ENCODE assay signal across 11 cellular contexts in genomic region chr6:1247894-1248293, GRCh38.
"Had no signal": no experiment of that assay in that cellular context is flagged by ENCODE, and none has a peak within 500 bp of the region (broad histone marks: within the 10 kb centered on the region; RNA-seq: fewer than 3 reads in every experiment).

No MANE protein-coding gene starts in this region.

- H3K27ac ChIP-seq: GM23248 had no signal

- H3K4me3 ChIP-seq: GM23248, GM23338, HAP-1 had no signal

- H3K9ac ChIP-seq: GM23248 had no signal

- H2AFZ ChIP-seq: GM23248, GM23338 had no signal

- H3K4me2 ChIP-seq: GM23338 had no signal

- FAIRE-seq: H1, H54 had no signal

- H3K36me3 ChIP-seq: HAP-1 had no signal

- H3K4me1 ChIP-seq: HAP-1 had no signal

- DNase-seq: GM23248, GOT3, H7, H9, HCEC 1CT, HFFc6 had no signal

- ATAC-seq: GM23338, HCT116 had no signal

- H3K9me3 ChIP-seq: HAP-1 had no signal
